Comparison of ENCODE assay signal across 8 cellular contexts in genomic region chr2:47072018-47072691, GRCh38.
DNase-seq lines count a peak whose midpoint lies in the region; ATAC-seq and TF ChIP-seq lines count a peak whose summit lies in the region.

No MANE protein-coding gene starts in this region.

- no peak for TF ChIP-seq POLR2A in IMR-90 (IDR thresholded peaks at IDR 0.05; ENCODE audit: low read depth, low read length)

- H4K20me1 ChIP-seq in IMR-90 (ENCODE audit: insufficient read depth, low read length), result no peaks in the 10 kb centered on the region

- no TSS peak for BruUV-seq in IMR-90 (replicated peaks; lab: Mats Ljungman, UMichigan)

- peaks cover 53% of the 10 kb centered on the region for H3K4me1 ChIP-seq in IMR-90 (ENCODE audit: control insufficient read depth, insufficient read depth, low read length)

- H3K36me3 Mint-ChIP-seq in stimulated activated naive B cell treated with anti-CD40 and anti-IgM and Interleukin-4, amounts not matched to agents 10 μg/mL and 1 μg/mL and 100 μg/mL, for 72 hours, result peaks cover 50 to 73% of the 10 kb centered on the region in 2 donors

- intact Hi-C loops in IMR-90 (cut with micrococcal nuclease), result no loop called here
- intact Hi-C loops in left colon (cut with DNase I, micrococcal nuclease), result no loop called here

- H2BK20ac ChIP-seq in IMR-90 (ENCODE audit: low read depth, low read length), result peak overlapping the region; percentile 96

- H3K4me2 ChIP-seq in IMR-90 (ENCODE audit: low read depth, low read length), result no peak overlapping the region

- dilution Hi-C loops in IMR-90 (cut with HindIII; ENCODE audit: low sequenced_read_pairs, unreplicated experiment), result no loop called here

- peaks cover 59 to 89% of the 10 kb centered on the region in 2 donors for H3K4me1 Mint-ChIP-seq in stimulated activated naive B cell treated with anti-CD40 and anti-IgM and Interleukin-4, amounts not matched to agents 10 μg/mL and 1 μg/mL and 100 μg/mL, for 72 hours

- H3K4me3 ChIP-seq in BJ (ENCODE audit: low read depth, low read length) (no peak overlapping the region), IMR-90 (ENCODE audit: insufficient read depth, low read depth, low read length) (no peak overlapping the region), astrocyte of the cerebellum (ENCODE audit: low read depth, low read length) (no peak overlapping the region)

- WGBS in IMR-90 (ENCODE audit: extremely low coverage in 2 of 2, insufficient read length in 1 of 2), 2 experiments, result 80% methylated on average over 9 of the region's 28 CpGs; no CpG with 5 or more reads in 1 of the 2 experiments

- H3K14ac ChIP-seq in IMR-90 (replicated peaks; ENCODE audit: low read depth, low read length), result peak overlapping the region; percentile 66

- peak overlapping the region; percentile 97 for H2AK9ac ChIP-seq in IMR-90 (replicated peaks; ENCODE audit: low read depth, low read length, poor library complexity)

- peak overlapping the region; percentile 36; the same call in 1 of the 2 replicates for H3K18ac ChIP-seq in IMR-90 (ENCODE audit: low read depth, low read length)

- ATAC-seq in IMR-90 (ENCODE audit: low read depth) (peak; percentile 3), left colon (no peak), GM21786 (IDR thresholded peaks at IDR 0.05; ENCODE audit: unreplicated experiment) (no peak), HG03108 (IDR thresholded peaks at IDR 0.05; ENCODE audit: unreplicated experiment) (no peak)
- peak in 1 of 2 donors; percentile 17 for ATAC-seq in stimulated activated naive B cell treated with anti-CD40 and anti-IgM and Interleukin-4, amounts not matched to agents 10 μg/mL and 1 μg/mL and 100 μg/mL, for 72 hours (replicated peaks)

- H3K27me3 ChIP-seq in BJ (ENCODE audit: control insufficient read depth, insufficient read depth, low read length) (no peaks in the 10 kb centered on the region), IMR-90 (ENCODE audit: control insufficient read depth, insufficient read depth, low read length) (no peaks in the 10 kb centered on the region)

- peak overlapping the region; percentile 70 to 92 for H4K8ac ChIP-seq in IMR-90 (ENCODE audit: low read depth in 2 of 2, low read length in 2 of 2)

- no peak for TF ChIP-seq RAD21 in IMR-90 (IDR thresholded peaks at IDR 0.05; ENCODE audit: low read length)

- peak overlapping the region; percentile 69; the same call in 2 of the 3 replicates for H2BK15ac ChIP-seq in IMR-90 (ENCODE audit: low read depth, low read length)

- 0 out of 2 replicates have a peak overlapping the region, but pooled peaks have one; percentile 5 for H3K9ac ChIP-seq in IMR-90 (ENCODE audit: low read depth, low read length)

- TF ChIP-seq CTCF in BJ (IDR thresholded peaks at IDR 0.05; ENCODE audit: insufficient read depth, low read depth, low read length) (peak; percentile 32; the same call in 1 of the 2 replicates), IMR-90 (conservative IDR thresholded peaks at IDR 0.05; ENCODE audit: low read depth, low read length) (no peak), astrocyte of the cerebellum (IDR thresholded peaks at IDR 0.05; ENCODE audit: low read depth, low read length, missing control alignments) (peak; percentile 29)

- no peaks in the 10 kb centered on the region for H3K9me3 ChIP-seq in IMR-90 (ENCODE audit: control insufficient read depth, insufficient read depth, low read length)

- peak overlapping the region; percentile 99 for H4K91ac ChIP-seq in IMR-90 (ENCODE audit: insufficient read depth, low read depth, low read length)

- H3K27ac ChIP-seq in IMR-90 (ENCODE audit: insufficient read depth, low read length), result peak overlapping the region; percentile 87

- peak overlapping the region; percentile 69; the same call in 1 of the 2 replicates for H3K23ac ChIP-seq in IMR-90 (ENCODE audit: low read depth, low read length)

- peak overlapping the region; percentile 60 for H2AFZ ChIP-seq in IMR-90 (replicated peaks; ENCODE audit: low read length, poor library complexity)

- in situ Hi-C loops in IMR-90 (cut with MboI; ENCODE audit: low sequenced_read_pairs), result no loop called here
- in situ Hi-C loops in astrocyte of the cerebellum (cut with HindIII; ENCODE audit: low sequenced_read_pairs), result no loop called here

- CTCF ChIA-PET in BJ (lab: Yijun Ruan, JAX) (interaction anchor here (1.1 to 4.1 kb wide), 3 partner anchors 16 to 250 kb away, joined by 3 to 14 read pairs (median 4); no protein-coding TSS in a partner anchor), IMR-90 (lab: Yijun Ruan, JAX) (no interaction called here)

- peak overlapping the region; percentile 94 for H2BK5ac ChIP-seq in IMR-90 (ENCODE audit: low read depth, low read length, poor library complexity, severe bottlenecking)

- H4K5ac ChIP-seq in IMR-90 (ENCODE audit: low read depth, low read length), result peak overlapping the region; percentile 11; the same call in 1 of the 2 replicates

- H2BK120ac ChIP-seq in IMR-90 (ENCODE audit: low read depth, low read length), result peak overlapping the region; percentile 99

- H3K9me1 ChIP-seq in IMR-90 (ENCODE audit: insufficient read depth, low read length), result peaks cover 60% of the 10 kb centered on the region

- H3K36me3 ChIP-seq in BJ (ENCODE audit: control insufficient read depth, insufficient read depth, low read length), result peaks cover 21% of the 10 kb centered on the region
- peaks cover 6% of the 10 kb centered on the region; the same call in 1 of the 2 replicates for H3K36me3 ChIP-seq in IMR-90 (ENCODE audit: control insufficient read depth, insufficient read depth, low read length)

- no peaks in the 10 kb centered on the region for H3K27me3 Mint-ChIP-seq in stimulated activated naive B cell treated with anti-CD40 and anti-IgM and Interleukin-4, amounts not matched to agents 10 μg/mL and 1 μg/mL and 100 μg/mL, for 72 hours

- peak overlapping the region; percentile 100 for H2AK5ac ChIP-seq in IMR-90 (ENCODE audit: low read depth, low read length)

- peak; percentile 69 for DNase-seq in BJ (ENCODE audit: low read depth)
- DNase-seq in IMR-90, result peak; percentile 70
- DNase-seq in astrocyte of the cerebellum (ENCODE audit: low read depth), result peak; percentile 95
- DNase-seq in left colon, result peak; percentile 57 to 78
- no peak for DNase-seq in stimulated activated naive B cell treated with anti-CD40 and anti-IgM and Interleukin-4, amounts not matched to agents 10 μg/mL and 1 μg/mL and 100 μg/mL, for 72 hours
- no peak for DNase-seq in NCI-H2171 (lab: John Stamatoyannopoulos, UW)

- no peaks in the 10 kb centered on the region for H3K9me3 Mint-ChIP-seq in stimulated activated naive B cell treated with anti-CD40 and anti-IgM and Interleukin-4, amounts not matched to agents 10 μg/mL and 1 μg/mL and 100 μg/mL, for 72 hours

- 0 out of 2 replicates have a peak overlapping the region, but pooled peaks have one; percentile 22 for H3K56ac ChIP-seq in IMR-90 (ENCODE audit: extremely low read depth, insufficient read depth, low read length)

- peaks cover 14 to 73% of the 10 kb centered on the region in 2 experiments; a peak in 3 of 4 replicates for H3K79me1 ChIP-seq in IMR-90 (ENCODE audit: low read depth in 1 of 2, low read length in 2 of 2)

- peak overlapping the region; percentile 57 to 66 for H3K4me3 Mint-ChIP-seq in stimulated activated naive B cell treated with anti-CD40 and anti-IgM and Interleukin-4, amounts not matched to agents 10 μg/mL and 1 μg/mL and 100 μg/mL, for 72 hours

- H3K4ac ChIP-seq in IMR-90 (ENCODE audit: low read depth, low read length), result peak overlapping the region; percentile 100

- peak overlapping the region; percentile 92 for H3K27ac Mint-ChIP-seq in stimulated activated naive B cell treated with anti-CD40 and anti-IgM and Interleukin-4, amounts not matched to agents 10 μg/mL and 1 μg/mL and 100 μg/mL, for 72 hours

- POLR2A ChIA-PET in BJ (lab: Charles Lee) (interaction anchor here (0.8 to 0.9 kb wide), 2 partner anchors 100 to 214 kb away, joined by 3 read pairs; no protein-coding TSS in a partner anchor), IMR-90 (lab: Charles Lee; ENCODE audit: unreplicated experiment) (interaction anchor here (0.6 kb wide), 1 partner anchor 29 kb away, joined by 4 read pairs; no protein-coding TSS in a partner anchor)

TF ChIP-seq in IMR-90, 13 proteins besides CTCF, POLR2A, EP300 and RAD21:
- TF ChIP-seq RCOR1 (IDR thresholded peaks at IDR 0.05; ENCODE audit: insufficient replicate concordance, low read length), result no peak
- TF ChIP-seq NFE2L2 (IDR thresholded peaks at IDR 0.05; ENCODE audit: low read depth, low read length), result no peak
- TF ChIP-seq BHLHE40 (IDR thresholded peaks at IDR 0.05; ENCODE audit: low read depth, low read length), result no peak
- TF ChIP-seq ELK1 (IDR thresholded peaks at IDR 0.05; ENCODE audit: borderline replicate concordance, low read depth, low read length), result no peak
- no peak for TF ChIP-seq MAFK (IDR thresholded peaks at IDR 0.05; ENCODE audit: low read depth, low read length)
- no peak for TF ChIP-seq MAZ (IDR thresholded peaks at IDR 0.05; ENCODE audit: borderline replicate concordance, low read depth, low read length)

Comparison
In these comparisons a context has a peak if more than half of its experiments do, and no peak if none do; other contexts are left out.
1. DNase-seq: peak in BJ (single experiment), IMR-90 (single experiment), astrocyte of the cerebellum (single experiment) and left colon (2 of 2); none in stimulated activated naive B cell treated with anti-CD40 and anti-IgM and Interleukin-4, amounts not matched to agents 10 μg/mL and 1 μg/mL and 100 μg/mL, for 72 hours (single experiment) and NCI-H2171 (single experiment).